Comparison of ENCODE assay signal across 1 cellular context in the genomic region with DNA sequence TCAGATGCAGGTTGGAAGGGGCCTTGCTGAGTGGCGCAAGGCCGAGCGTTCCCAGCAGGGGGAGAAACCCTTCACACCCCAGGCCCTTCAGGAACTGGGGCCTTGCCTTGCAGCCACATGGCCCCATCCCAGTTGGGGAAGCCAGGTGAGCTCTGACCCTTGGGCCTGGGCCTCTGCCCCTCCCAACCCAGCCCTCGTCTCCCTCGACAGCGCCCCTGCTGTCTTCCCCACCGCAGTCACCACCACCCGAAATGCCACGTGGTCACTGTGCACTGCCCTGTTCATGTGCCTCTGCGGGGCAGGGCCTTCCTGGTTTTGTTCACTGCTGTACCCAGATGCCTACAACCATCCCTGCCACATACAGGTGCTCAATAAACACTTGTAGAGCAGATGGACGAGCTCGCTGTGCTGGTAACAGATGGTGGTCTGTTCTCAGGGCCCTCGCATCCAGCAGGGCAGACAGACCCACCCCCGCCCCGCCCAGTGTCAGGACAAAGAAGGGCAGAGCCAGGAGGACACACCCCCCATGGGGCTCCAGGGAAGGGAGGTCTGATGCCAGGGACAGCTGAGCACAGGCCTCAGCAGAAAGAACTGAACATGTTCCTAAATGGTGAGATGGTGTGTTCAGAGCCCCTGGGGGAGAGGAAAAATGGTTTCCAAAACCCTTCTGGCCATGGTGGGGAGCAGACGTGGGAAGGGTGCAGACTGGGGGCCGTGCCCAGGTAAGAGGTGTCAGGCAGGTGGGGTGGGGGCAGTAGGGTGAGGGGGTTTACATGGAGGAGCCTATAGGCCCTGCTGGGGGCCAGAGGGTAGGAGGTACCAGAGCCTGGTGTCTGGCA.
TF ChIP-seq lines count a peak whose summit lies in the region.

No MANE protein-coding gene starts in this region.

TF ChIP-seq in HepG2, 621 proteins besides CTCF, POLR2A, EP300 and RAD21 (continues in another document):
- 0 out of 2 replicates have a peak, but pooled peaks have one; percentile 7 for TF ChIP-seq LCORL (IDR thresholded peaks at IDR 0.05)
- peak; percentile 88 for TF ChIP-seq LCORL (CRISPR knock-in tag; IDR thresholded peaks at IDR 0.05)
- TF ChIP-seq THAP11 (CRISPR knock-in tag; IDR thresholded peaks at IDR 0.05): peak; percentile 76
- no peak for TF ChIP-seq ZNF24 (IDR thresholded peaks at IDR 0.05)
- TF ChIP-seq SP4 (CRISPR knock-in tag; IDR thresholded peaks at IDR 0.05): peak; percentile 74
- peak; percentile 45; the same call in 1 of the 2 replicates for TF ChIP-seq KAT8 (CRISPR knock-in tag; IDR thresholded peaks at IDR 0.05)
- TF ChIP-seq ZNF614 (CRISPR knock-in tag; IDR thresholded peaks at IDR 0.05; ENCODE audit: borderline replicate concordance): 0 out of 2 replicates have a peak, but pooled peaks have one; percentile 37
- TF ChIP-seq, protein P1, sequence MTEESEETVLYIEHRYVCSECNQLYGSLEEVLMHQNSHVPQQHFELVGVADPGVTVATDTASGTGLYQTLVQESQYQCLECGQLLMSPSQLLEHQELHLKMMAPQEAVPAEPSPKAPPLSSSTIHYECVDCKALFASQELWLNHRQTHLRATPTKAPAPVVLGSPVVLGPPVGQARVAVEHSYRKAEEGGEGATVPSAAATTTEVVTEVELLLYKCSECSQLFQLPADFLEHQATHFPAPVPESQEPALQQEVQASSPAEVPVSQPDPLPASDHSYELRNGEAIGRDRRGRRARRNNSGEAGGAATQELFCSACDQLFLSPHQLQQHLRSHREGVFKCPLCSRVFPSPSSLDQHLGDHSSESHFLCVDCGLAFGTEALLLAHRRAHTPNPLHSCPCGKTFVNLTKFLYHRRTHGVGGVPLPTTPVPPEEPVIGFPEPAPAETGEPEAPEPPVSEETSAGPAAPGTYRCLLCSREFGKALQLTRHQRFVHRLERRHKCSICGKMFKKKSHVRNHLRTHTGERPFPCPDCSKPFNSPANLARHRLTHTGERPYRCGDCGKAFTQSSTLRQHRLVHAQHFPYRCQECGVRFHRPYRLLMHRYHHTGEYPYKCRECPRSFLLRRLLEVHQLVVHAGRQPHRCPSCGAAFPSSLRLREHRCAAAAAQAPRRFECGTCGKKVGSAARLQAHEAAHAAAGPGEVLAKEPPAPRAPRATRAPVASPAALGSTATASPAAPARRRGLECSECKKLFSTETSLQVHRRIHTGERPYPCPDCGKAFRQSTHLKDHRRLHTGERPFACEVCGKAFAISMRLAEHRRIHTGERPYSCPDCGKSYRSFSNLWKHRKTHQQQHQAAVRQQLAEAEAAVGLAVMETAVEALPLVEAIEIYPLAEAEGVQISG (CRISPR knock-in tag; IDR thresholded peaks at IDR 0.05): peak; percentile 93
- peak; percentile 43 for TF ChIP-seq ATF7-NPFF (CRISPR knock-in tag; IDR thresholded peaks at IDR 0.05; ENCODE audit: low read depth)
- TF ChIP-seq HOXA3 (CRISPR knock-in tag; IDR thresholded peaks at IDR 0.05): peak; percentile 76
- TF ChIP-seq ZNF543 (CRISPR knock-in tag; IDR thresholded peaks at IDR 0.05): peak; percentile 91
- TF ChIP-seq ZNF572 (CRISPR knock-in tag; IDR thresholded peaks at IDR 0.05): 0 out of 2 replicates have a peak, but pooled peaks have one; percentile 63
- peak; percentile 43; the same call in 1 of the 2 replicates for TF ChIP-seq SOX5 (CRISPR knock-in tag; IDR thresholded peaks at IDR 0.05; ENCODE audit: borderline replicate concordance)
- peak; percentile 39; the same call in 1 of the 2 replicates for TF ChIP-seq ZNF563 (CRISPR knock-in tag; IDR thresholded peaks at IDR 0.05)
- peak; percentile 48 for TF ChIP-seq POLR2G (IDR thresholded peaks at IDR 0.05; ENCODE audit: low read depth, low read length)
- TF ChIP-seq HOXA9 (CRISPR knock-in tag; IDR thresholded peaks at IDR 0.05; ENCODE audit: borderline replicate concordance): 0 out of 2 replicates have a peak, but pooled peaks have one; percentile 37
- TF ChIP-seq ZNF607 (CRISPR knock-in tag; IDR thresholded peaks at IDR 0.05; ENCODE audit: borderline replicate concordance): peak; percentile 58; the same call in 1 of the 2 replicates
- TF ChIP-seq TEAD3 (CRISPR knock-in tag; optimal IDR thresholded peaks at IDR 0.05; ENCODE audit: borderline replicate concordance): peak; percentile 68
- TF ChIP-seq POLR2AphosphoS5 (IDR thresholded peaks at IDR 0.05; ENCODE audit: low read depth, low read length): 0 out of 2 replicates have a peak, but pooled peaks have one; percentile 47
- TF ChIP-seq CBX5 (CRISPR knock-in tag; IDR thresholded peaks at IDR 0.05; ENCODE audit: borderline replicate concordance): peak; percentile 78; the same call in 1 of the 2 replicates
- TF ChIP-seq, protein P2, sequence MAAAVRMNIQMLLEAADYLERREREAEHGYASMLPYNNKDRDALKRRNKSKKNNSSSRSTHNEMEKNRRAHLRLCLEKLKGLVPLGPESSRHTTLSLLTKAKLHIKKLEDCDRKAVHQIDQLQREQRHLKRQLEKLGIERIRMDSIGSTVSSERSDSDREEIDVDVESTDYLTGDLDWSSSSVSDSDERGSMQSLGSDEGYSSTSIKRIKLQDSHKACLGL (CRISPR knock-in tag; IDR thresholded peaks at IDR 0.05): peak; percentile 40; the same call in 1 of the 2 replicates
- 0 out of 2 replicates have a peak, but pooled peaks have one; percentile 29 for TF ChIP-seq ZNF224 (CRISPR knock-in tag; IDR thresholded peaks at IDR 0.05)
- no peak for TF ChIP-seq ZNF251 (CRISPR knock-in tag; IDR thresholded peaks at IDR 0.05)
- TF ChIP-seq SRSF9 (IDR thresholded peaks at IDR 0.05; ENCODE audit: borderline replicate concordance, insufficient read depth, low read depth, low read length, poor library complexity, severe bottlenecking): no peak
- TF ChIP-seq MAZ (IDR thresholded peaks at IDR 0.05; ENCODE audit: borderline replicate concordance, low read depth, low read length): no peak
- TF ChIP-seq MAZ (CRISPR knock-in tag; IDR thresholded peaks at IDR 0.05; ENCODE audit: low read depth): peak; percentile 70; the same call in 1 of the 2 replicates
- TF ChIP-seq, protein P3, sequence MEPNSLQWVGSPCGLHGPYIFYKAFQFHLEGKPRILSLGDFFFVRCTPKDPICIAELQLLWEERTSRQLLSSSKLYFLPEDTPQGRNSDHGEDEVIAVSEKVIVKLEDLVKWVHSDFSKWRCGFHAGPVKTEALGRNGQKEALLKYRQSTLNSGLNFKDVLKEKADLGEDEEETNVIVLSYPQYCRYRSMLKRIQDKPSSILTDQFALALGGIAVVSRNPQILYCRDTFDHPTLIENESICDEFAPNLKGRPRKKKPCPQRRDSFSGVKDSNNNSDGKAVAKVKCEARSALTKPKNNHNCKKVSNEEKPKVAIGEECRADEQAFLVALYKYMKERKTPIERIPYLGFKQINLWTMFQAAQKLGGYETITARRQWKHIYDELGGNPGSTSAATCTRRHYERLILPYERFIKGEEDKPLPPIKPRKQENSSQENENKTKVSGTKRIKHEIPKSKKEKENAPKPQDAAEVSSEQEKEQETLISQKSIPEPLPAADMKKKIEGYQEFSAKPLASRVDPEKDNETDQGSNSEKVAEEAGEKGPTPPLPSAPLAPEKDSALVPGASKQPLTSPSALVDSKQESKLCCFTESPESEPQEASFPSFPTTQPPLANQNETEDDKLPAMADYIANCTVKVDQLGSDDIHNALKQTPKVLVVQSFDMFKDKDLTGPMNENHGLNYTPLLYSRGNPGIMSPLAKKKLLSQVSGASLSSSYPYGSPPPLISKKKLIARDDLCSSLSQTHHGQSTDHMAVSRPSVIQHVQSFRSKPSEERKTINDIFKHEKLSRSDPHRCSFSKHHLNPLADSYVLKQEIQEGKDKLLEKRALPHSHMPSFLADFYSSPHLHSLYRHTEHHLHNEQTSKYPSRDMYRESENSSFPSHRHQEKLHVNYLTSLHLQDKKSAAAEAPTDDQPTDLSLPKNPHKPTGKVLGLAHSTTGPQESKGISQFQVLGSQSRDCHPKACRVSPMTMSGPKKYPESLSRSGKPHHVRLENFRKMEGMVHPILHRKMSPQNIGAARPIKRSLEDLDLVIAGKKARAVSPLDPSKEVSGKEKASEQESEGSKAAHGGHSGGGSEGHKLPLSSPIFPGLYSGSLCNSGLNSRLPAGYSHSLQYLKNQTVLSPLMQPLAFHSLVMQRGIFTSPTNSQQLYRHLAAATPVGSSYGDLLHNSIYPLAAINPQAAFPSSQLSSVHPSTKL (CRISPR knock-in tag; IDR thresholded peaks at IDR 0.05): peak; percentile 56
- TF ChIP-seq RBM39 (IDR thresholded peaks at IDR 0.05; ENCODE audit: low read depth, low read length, poor library complexity, severe bottlenecking): peak; percentile 20
- peak; percentile 58; the same call in 1 of the 2 replicates for TF ChIP-seq RXRB (CRISPR knock-in tag; IDR thresholded peaks at IDR 0.05; ENCODE audit: borderline replicate concordance)
- peak; percentile 57; the same call in 1 of the 2 replicates for TF ChIP-seq ZNF891 (CRISPR knock-in tag; IDR thresholded peaks at IDR 0.05)
- TF ChIP-seq FOSL2 (CRISPR knock-in tag; IDR thresholded peaks at IDR 0.05): peak; percentile 48; the same call in 1 of the 2 replicates
- TF ChIP-seq, protein P4, sequence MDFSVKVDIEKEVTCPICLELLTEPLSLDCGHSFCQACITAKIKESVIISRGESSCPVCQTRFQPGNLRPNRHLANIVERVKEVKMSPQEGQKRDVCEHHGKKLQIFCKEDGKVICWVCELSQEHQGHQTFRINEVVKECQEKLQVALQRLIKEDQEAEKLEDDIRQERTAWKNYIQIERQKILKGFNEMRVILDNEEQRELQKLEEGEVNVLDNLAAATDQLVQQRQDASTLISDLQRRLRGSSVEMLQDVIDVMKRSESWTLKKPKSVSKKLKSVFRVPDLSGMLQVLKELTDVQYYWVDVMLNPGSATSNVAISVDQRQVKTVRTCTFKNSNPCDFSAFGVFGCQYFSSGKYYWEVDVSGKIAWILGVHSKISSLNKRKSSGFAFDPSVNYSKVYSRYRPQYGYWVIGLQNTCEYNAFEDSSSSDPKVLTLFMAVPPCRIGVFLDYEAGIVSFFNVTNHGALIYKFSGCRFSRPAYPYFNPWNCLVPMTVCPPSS (IDR thresholded peaks at IDR 0.05): no peak
- peak; percentile 67 for TF ChIP-seq MED1 (CRISPR knock-in tag; IDR thresholded peaks at IDR 0.05)
- TF ChIP-seq, protein P5, sequence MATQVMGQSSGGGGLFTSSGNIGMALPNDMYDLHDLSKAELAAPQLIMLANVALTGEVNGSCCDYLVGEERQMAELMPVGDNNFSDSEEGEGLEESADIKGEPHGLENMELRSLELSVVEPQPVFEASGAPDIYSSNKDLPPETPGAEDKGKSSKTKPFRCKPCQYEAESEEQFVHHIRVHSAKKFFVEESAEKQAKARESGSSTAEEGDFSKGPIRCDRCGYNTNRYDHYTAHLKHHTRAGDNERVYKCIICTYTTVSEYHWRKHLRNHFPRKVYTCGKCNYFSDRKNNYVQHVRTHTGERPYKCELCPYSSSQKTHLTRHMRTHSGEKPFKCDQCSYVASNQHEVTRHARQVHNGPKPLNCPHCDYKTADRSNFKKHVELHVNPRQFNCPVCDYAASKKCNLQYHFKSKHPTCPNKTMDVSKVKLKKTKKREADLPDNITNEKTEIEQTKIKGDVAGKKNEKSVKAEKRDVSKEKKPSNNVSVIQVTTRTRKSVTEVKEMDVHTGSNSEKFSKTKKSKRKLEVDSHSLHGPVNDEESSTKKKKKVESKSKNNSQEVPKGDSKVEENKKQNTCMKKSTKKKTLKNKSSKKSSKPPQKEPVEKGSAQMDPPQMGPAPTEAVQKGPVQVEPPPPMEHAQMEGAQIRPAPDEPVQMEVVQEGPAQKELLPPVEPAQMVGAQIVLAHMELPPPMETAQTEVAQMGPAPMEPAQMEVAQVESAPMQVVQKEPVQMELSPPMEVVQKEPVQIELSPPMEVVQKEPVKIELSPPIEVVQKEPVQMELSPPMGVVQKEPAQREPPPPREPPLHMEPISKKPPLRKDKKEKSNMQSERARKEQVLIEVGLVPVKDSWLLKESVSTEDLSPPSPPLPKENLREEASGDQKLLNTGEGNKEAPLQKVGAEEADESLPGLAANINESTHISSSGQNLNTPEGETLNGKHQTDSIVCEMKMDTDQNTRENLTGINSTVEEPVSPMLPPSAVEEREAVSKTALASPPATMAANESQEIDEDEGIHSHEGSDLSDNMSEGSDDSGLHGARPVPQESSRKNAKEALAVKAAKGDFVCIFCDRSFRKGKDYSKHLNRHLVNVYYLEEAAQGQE (IDR thresholded peaks at IDR 0.05; ENCODE audit: borderline replicate concordance in 1 of 2, low read depth in 1 of 2, low read length in 2 of 2): 0 out of 4 replicates have a peak, but pooled peaks of 1 of the 2 experiments have one; percentile 16
- 0 out of 2 replicates have a peak, but pooled peaks have one; percentile 31 for TF ChIP-seq ZNF230 (CRISPR knock-in tag; IDR thresholded peaks at IDR 0.05)
- TF ChIP-seq SOX6 (IDR thresholded peaks at IDR 0.05): no peak
- peak; percentile 23; the same call in 1 of the 2 replicates for TF ChIP-seq SOX6 (CRISPR knock-in tag; IDR thresholded peaks at IDR 0.05)
- TF ChIP-seq, protein P6, sequence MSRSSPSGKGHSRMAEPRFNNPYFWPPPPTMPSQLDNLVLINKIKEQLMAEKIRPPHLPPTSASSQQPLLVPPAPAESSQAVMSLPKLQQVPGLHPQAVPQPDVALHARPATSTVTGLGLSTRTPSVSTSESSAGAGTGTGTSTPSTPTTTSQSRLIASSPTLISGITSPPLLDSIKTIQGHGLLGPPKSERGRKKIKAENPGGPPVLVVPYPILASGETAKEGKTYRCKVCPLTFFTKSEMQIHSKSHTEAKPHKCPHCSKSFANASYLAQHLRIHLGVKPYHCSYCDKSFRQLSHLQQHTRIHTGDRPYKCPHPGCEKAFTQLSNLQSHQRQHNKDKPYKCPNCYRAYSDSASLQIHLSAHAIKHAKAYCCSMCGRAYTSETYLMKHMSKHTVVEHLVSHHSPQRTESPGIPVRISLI (CRISPR knock-in tag; IDR thresholded peaks at IDR 0.05; ENCODE audit: borderline replicate concordance): no peak
- peak; percentile 84 for TF ChIP-seq KDM2A (CRISPR knock-in tag; IDR thresholded peaks at IDR 0.05; ENCODE audit: borderline replicate concordance, low read depth)
- TF ChIP-seq, protein P7, sequence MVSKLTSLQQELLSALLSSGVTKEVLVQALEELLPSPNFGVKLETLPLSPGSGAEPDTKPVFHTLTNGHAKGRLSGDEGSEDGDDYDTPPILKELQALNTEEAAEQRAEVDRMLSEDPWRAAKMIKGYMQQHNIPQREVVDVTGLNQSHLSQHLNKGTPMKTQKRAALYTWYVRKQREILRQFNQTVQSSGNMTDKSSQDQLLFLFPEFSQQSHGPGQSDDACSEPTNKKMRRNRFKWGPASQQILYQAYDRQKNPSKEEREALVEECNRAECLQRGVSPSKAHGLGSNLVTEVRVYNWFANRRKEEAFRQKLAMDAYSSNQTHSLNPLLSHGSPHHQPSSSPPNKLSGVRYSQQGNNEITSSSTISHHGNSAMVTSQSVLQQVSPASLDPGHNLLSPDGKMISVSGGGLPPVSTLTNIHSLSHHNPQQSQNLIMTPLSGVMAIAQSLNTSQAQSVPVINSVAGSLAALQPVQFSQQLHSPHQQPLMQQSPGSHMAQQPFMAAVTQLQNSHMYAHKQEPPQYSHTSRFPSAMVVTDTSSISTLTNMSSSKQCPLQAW (CRISPR knock-in tag; IDR thresholded peaks at IDR 0.05): no peak
- peak; percentile 36; the same call in 1 of the 2 replicates for TF ChIP-seq FOXK1 (CRISPR knock-in tag; IDR thresholded peaks at IDR 0.05; ENCODE audit: borderline replicate concordance, low read depth)
